In the genomic region with DNA sequence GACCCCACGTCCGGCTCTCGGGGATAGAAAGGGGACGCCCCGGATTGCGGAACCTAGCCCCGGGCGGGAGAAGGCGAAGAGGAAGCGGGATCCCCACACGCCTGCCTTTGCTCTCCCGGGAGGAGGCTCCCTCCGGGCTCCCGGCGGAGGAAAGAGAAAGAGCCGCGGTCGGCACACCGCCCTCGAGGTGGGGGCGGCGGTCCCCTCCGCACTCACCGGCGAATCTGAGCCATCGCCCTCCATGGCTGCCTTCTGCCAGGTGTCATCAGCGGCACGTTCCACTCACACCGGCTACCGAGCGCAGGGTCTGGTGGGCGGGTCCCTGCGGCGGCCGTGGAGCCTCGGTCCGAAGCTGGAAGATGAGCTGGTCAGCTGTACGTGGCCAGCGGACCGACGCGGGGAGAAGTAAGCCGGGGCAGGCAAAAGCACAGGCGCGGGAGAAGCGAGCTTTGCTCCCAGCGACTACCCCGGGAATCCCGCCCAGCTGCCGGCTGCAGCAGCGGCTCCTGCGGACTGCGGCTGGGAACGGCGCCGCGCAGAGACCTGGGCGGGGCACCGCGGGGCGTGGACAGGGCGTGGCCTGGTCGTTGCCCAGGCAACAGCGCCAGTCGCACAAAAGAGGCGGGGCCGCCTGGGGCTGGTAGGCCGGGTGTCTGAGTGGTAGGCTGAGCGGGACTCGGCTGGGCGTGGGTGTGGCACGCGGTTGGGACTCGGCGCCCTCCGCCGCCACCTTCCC, we compare ENCODE assay signal across 8 cellular contexts. TPM values are rescaled to one million over a fixed set of nuclear protein-coding genes. Genes with fewer than 3 reads are reported as not detected.
DNase-seq lines count a peak whose midpoint lies in the region; ATAC-seq, FAIRE-seq and TF ChIP-seq lines count a peak whose summit lies in the region.

A gene with protein sequence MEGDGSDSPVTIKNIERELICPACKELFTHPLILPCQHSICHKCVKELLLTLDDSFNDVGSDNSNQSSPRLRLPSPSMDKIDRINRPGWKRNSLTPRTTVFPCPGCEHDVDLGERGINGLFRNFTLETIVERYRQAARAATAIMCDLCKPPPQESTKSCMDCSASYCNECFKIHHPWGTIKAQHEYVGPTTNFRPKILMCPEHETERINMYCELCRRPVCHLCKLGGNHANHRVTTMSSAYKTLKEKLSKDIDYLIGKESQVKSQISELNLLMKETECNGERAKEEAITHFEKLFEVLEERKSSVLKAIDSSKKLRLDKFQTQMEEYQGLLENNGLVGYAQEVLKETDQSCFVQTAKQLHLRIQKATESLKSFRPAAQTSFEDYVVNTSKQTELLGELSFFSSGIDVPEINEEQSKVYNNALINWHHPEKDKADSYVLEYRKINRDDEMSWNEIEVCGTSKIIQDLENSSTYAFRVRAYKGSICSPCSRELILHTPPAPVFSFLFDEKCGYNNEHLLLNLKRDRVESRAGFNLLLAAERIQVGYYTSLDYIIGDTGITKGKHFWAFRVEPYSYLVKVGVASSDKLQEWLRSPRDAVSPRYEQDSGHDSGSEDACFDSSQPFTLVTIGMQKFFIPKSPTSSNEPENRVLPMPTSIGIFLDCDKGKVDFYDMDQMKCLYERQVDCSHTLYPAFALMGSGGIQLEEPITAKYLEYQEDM (minus strand): TSS at position 517 of the 736 bp plus-strand sequence. CDS start 274 bp downstream, at position 243.

- H3K27me3 ChIP-seq in right atrium auricular region = no peaks in the 10 kb centered on the region

- H3K4me1 ChIP-seq in right atrium auricular region = peaks cover 0 to 23% of the 10 kb centered on the region in 2 donors

- DNase-seq in GM13977 (ENCODE audit: low spot score) = peak; percentile 94
- DNase-seq in NCI-H1436 treated with DMSO at 0.1 percent for 48 hours (lab: John Stamatoyannopoulos, UW) = peak; percentile 93
- DNase-seq in T-helper 1 cell = peak; percentile 67 to 91 (median 74)
- DNase-seq in amygdala (lab: John Stamatoyannopoulos, UW) = peak in 55 of 56 donors; percentile 39 to 95 (median 85)
- peak; percentile 86 for DNase-seq in right atrium auricular region (ENCODE audit: low spot score)
- peak; percentile 62 for DNase-seq in pulmonary artery endothelial cell (ENCODE audit: low read depth, low spot score)
- peak; percentile 91 for DNase-seq in urothelium cell line (ENCODE audit: low spot score)

- in situ Hi-C loops in GM13977 (cut with MboI; ENCODE audit: low pct_unique_long_range_greater_than_20kb, low sequenced_read_pairs, unreplicated experiment) = no loop called here

- H3K27ac ChIP-seq in right atrium auricular region = peak within 1 kb of the TSS in 1 of 2 donors; percentile 32

- no peak for FAIRE-seq in urothelium cell line (lab: Jason Lieb, UNC)

- H3K36me3 ChIP-seq in right atrium auricular region = no peaks in the 10 kb centered on the region

- H3K4me3 ChIP-seq in right atrium auricular region = peak within 1 kb of the TSS; percentile 59 to 65

- TF ChIP-seq CTCF in GM13977 (IDR thresholded peaks at IDR 0.05; ENCODE audit: extremely low read depth, insufficient read depth, missing control alignments) (peak; percentile 24), right atrium auricular region (IDR thresholded peaks at IDR 0.05) (no peak)

- no peaks in the 10 kb centered on the region for H3K9me3 ChIP-seq in right atrium auricular region

- ATAC-seq in HG02852 (IDR thresholded peaks at IDR 0.05; ENCODE audit: unreplicated experiment) = peak; percentile 97

RNA-seq across cellular contexts. Expression of the gene that starts here (rescaled TPM):
- total RNA-seq in right atrium auricular region = 1 to 10 TPM in 1 of 2 donors, under 1 TPM in 1; 0.55 to 2.0 TPM
- 0.26 and 0.74 TPM in 2 replicates for total RNA-seq in pulmonary artery endothelial cell

Comparison
In these comparisons a context has a peak if more than half of its experiments do, and no peak if none do; other contexts are left out.
1. Peak in DNase-seq in pulmonary artery endothelial cell; RNA of the gene not detected or under 1 TPM.